Comparison of ENCODE assay signal across 8 cellular contexts in the genomic region with DNA sequence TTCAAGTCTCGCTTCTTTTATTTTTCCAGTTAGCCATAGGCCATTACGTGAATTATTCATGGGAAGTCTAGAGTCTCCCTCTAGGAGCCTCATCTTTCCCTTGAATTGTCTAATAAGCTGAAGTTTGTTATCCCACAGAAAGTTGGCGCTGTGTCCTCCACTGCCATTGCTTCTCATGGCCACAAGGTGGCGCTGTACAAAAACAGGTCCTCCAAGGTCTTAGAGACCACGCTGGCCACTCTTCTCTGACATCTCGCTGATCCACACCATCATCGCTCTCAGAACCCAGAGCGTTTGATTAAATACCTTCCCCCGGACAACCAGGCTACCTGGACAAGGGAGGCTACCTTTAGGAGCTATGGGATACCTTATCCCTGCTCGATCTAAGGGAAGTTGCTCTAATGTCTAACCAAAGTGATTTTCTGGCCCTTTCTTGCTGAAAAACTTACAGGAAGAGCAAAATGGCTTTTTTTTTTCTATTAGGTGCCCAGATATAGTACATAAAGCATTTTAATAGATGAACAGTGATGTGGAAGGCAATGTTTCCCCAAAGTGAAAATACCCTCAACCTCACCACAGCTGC.
A peak's percentile ranks its signal among the peaks of the same experiment; 100 is the strongest.
DNase-seq lines count a peak whose midpoint lies in the region; ATAC-seq and TF ChIP-seq lines count a peak whose summit lies in the region.

No MANE protein-coding gene starts in this region.

- peaks cover 2% of the 10 kb centered on the region for H3K27me3 ChIP-seq in HL-60 (ENCODE audit: insufficient read depth, poor library complexity, severe bottlenecking)
- no peaks in the 10 kb centered on the region for H3K27me3 ChIP-seq in OCI-LY1 (ENCODE audit: insufficient read depth, low read length)
- H3K27me3 ChIP-seq in adipocyte (replicated peaks; ENCODE audit: control insufficient read depth, insufficient read depth, low read length), result peaks cover 16% of the 10 kb centered on the region
- H3K27me3 ChIP-seq in iPS DF 6.9 (ENCODE audit: control insufficient read depth, insufficient read depth, low read length), result no peaks in the 10 kb centered on the region

- H3K27me3 Mint-ChIP-seq in activated T-cell treated with anti-CD3 and anti-CD28 coated beads, Interleukin-2, amount 50 U/mL, for 4 hours (ENCODE audit: low read depth), result peaks cover 21% of the 10 kb centered on the region

- H3K9me2 ChIP-seq in OCI-LY1 (ENCODE audit: low read depth, low read length), result no peaks in the 10 kb centered on the region

- no peak overlapping the region for H3K4me3 Mint-ChIP-seq in activated T-cell treated with anti-CD3 and anti-CD28 coated beads, Interleukin-2, amount 50 U/mL, for 4 hours

- H4K20me1 ChIP-seq in OCI-LY1 (ENCODE audit: insufficient read depth, low read length), result no peaks in the 10 kb centered on the region

- H3K4me1 ChIP-seq in OCI-LY1 (ENCODE audit: insufficient read depth, low read length, severe bottlenecking) (no peaks in the 10 kb centered on the region), adipocyte (ENCODE audit: control insufficient read depth, insufficient read depth, low read length) (no peaks in the 10 kb centered on the region), iPS DF 6.9 (ENCODE audit: control insufficient read depth, insufficient read depth, low read length) (peaks cover 2% of the 10 kb centered on the region; the same call in 1 of the 2 replicates)

- H3K27ac ChIP-seq in HL-60 (replicated peaks), result no peak overlapping the region
- no peak overlapping the region for H3K27ac ChIP-seq in OCI-LY1 (ENCODE audit: low read depth, low read length, poor library complexity, severe bottlenecking)
- H3K27ac ChIP-seq in iPS DF 6.9 (ENCODE audit: low read length), result no peak overlapping the region

- H3K4me1 Mint-ChIP-seq in activated T-cell treated with anti-CD3 and anti-CD28 coated beads, Interleukin-2, amount 50 U/mL, for 4 hours (ENCODE audit: low read depth), result no peaks in the 10 kb centered on the region

- no peaks in the 10 kb centered on the region for H3K36me3 ChIP-seq in OCI-LY1 (ENCODE audit: insufficient read depth, low read length)
- no peaks in the 10 kb centered on the region for H3K36me3 ChIP-seq in adipocyte (ENCODE audit: control insufficient read depth, insufficient read depth, low read length, severe bottlenecking)
- no peaks in the 10 kb centered on the region for H3K36me3 ChIP-seq in iPS DF 6.9 (ENCODE audit: control insufficient read depth, insufficient read depth, low read length)

- no peaks in the 10 kb centered on the region for H3K79me2 ChIP-seq in OCI-LY1 (ENCODE audit: insufficient read depth, low read length)

- no peak overlapping the region for H2AFZ ChIP-seq in OCI-LY1 (ENCODE audit: low read length)

- no peak for ATAC-seq in activated T-cell treated with anti-CD3 and anti-CD28 coated beads, Interleukin-2, amount 50 U/mL, for 4 hours
- ATAC-seq in HG02588 (IDR thresholded peaks at IDR 0.05; ENCODE audit: unreplicated experiment), result no peak

- H3K9ac ChIP-seq in OCI-LY1 (ENCODE audit: low read length) (no peak overlapping the region), adipocyte (ENCODE audit: low read length) (no peak overlapping the region)

- no peaks in the 10 kb centered on the region for H3K9me3 ChIP-seq in OCI-LY1 (ENCODE audit: low read length)
- no peaks in the 10 kb centered on the region for H3K9me3 ChIP-seq in adipocyte (ENCODE audit: control insufficient read depth, low read length)
- no peaks in the 10 kb centered on the region for H3K9me3 ChIP-seq in iPS DF 6.9 (ENCODE audit: control insufficient read depth, insufficient read depth, low read length)

- no peak overlapping the region for H3K4me3 ChIP-seq in HL-60 (replicated peaks; ENCODE audit: insufficient read depth, low read length)
- no peak overlapping the region for H3K4me3 ChIP-seq in OCI-LY1 (ENCODE audit: low read depth, low read length, poor library complexity, severe bottlenecking)
- no peak overlapping the region for H3K4me3 ChIP-seq in adipocyte (ENCODE audit: low read length)
- no peak overlapping the region for H3K4me3 ChIP-seq in iPS DF 6.9 (ENCODE audit: low read length)

- H3K36me3 Mint-ChIP-seq in activated T-cell treated with anti-CD3 and anti-CD28 coated beads, Interleukin-2, amount 50 U/mL, for 4 hours (ENCODE audit: insufficient read depth), result no peaks in the 10 kb centered on the region

- WGBS in iPS DF 6.9 (ENCODE audit: insufficient coverage, insufficient read length), result no CpG with 5 or more reads among the region's 10 CpGs

- H3K4me2 ChIP-seq in OCI-LY1 (ENCODE audit: low read length), result no peak overlapping the region

- TF ChIP-seq CTCF in HL-60 (IDR thresholded peaks at IDR 0.05; ENCODE audit: insufficient read depth, low read length) (peak; percentile 99), OCI-LY1 (IDR thresholded peaks at IDR 0.05; ENCODE audit: low read length) (peak; percentile 99)

- DNase-seq in activated T-cell treated with anti-CD3 and anti-CD28 coated beads for 1 hour (ENCODE audit: low read depth), result peak; percentile 2
- DNase-seq in activated T-cell treated with anti-CD3 and anti-CD28 coated beads, Interleukin-2, amount 50 U/mL, for 4 hours, result no peak
- peak; percentile 49 to 57 for DNase-seq in HL-60 (ENCODE audit: low read depth in 1 of 2, low spot score in 1 of 2)
- peak; percentile 7 for DNase-seq in adipocyte (ENCODE audit: low read depth)
- DNase-seq in iPS DF 6.9 (ENCODE audit: low read depth, low spot score), result peak; percentile 79
- DNase-seq in stimulated activated CD4-positive, alpha-beta T cell treated with anti-CD3 and anti-CD28 coated beads, Interleukin-1b, Interleukin-23, amount 100 ng/mL, for 24 hours (ENCODE audit: low read depth in 4 of 4, low spot score in 1 of 4), result peak in 3 of 4 experiments; percentile 2 to 20 (median 4)

- H3K9me3 Mint-ChIP-seq in activated T-cell treated with anti-CD3 and anti-CD28 coated beads, Interleukin-2, amount 50 U/mL, for 4 hours, result no peaks in the 10 kb centered on the region

- no peaks in the 10 kb centered on the region for H3F3A ChIP-seq in OCI-LY1 (ENCODE audit: insufficient read depth, low read length)
